8 cellular contexts compared by ENCODE assay signal in the genomic region with DNA sequence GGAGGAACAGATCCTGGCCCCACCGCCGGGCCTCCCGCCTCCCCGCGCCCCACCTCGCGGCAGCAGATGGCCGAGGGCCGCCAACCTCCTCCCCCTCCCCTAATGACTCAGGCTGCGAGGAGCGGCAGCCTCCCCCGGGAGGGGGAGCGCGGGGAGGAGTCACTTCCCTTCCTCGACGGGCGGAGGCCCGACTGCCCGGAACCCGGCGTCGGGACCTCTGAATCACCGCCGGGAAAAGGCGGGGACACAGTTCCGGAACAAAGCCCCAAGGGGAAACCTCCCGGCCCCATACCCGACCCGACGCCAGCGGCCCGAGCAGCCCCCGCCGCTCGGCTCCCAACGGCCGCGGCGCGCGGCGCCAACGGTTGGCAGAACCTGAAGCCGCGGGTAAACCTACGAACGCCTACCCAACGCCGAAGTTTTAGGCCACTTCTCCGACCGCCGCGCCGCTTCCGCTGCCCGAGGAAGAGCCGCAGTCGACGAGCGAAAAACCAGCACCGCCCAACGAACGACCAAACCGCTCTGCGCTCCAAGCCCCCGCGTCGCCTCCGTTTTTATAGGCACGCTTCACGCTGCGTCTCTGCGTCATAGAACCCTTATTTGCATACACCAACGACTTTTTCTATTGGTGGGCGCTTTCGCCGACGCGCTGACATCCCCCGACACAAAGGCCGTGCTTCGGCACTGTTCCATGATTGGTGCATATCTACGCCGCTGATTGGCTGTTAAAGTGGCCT. TPM values are rescaled to one million over a fixed set of nuclear protein-coding genes. Genes with fewer than 3 reads are reported as not detected.
DNase-seq lines count a peak whose midpoint lies in the region; ATAC-seq and TF ChIP-seq lines count a peak whose summit lies in the region.

No MANE protein-coding gene starts in this region.

- peak overlapping the region; percentile 99 for H3K27ac Mint-ChIP-seq in activated naive CD8-positive, alpha-beta T cell treated with anti-CD3 and anti-CD28 coated beads, Interleukin-2, amount 50 U/mL, for 24 hours

- peak overlapping the region; percentile 97 for H3K4ac ChIP-seq in trophoblast cell (ENCODE audit: low read depth, low read length)

- no peak overlapping the region for H2BK12ac ChIP-seq in trophoblast cell (ENCODE audit: low read length)

- peaks cover 22% of the 10 kb centered on the region for H3K79me2 ChIP-seq in SU-DHL-6 (ENCODE audit: insufficient read depth, low read length)
- peaks cover 12% of the 10 kb centered on the region for H3K79me2 ChIP-seq in trophoblast cell (ENCODE audit: control insufficient read depth, insufficient read depth, low read length, poor library complexity)

- H3F3A ChIP-seq in SU-DHL-6 (ENCODE audit: insufficient read depth), result peaks cover 61% of the 10 kb centered on the region

- peak; percentile 100 for TF ChIP-seq POLR2A in transverse colon (IDR thresholded peaks at IDR 0.05)

- DNase-seq in GM12865 (ENCODE audit: low read depth) (peak; percentile 100), NCI-H128 (lab: John Stamatoyannopoulos, UW; ENCODE audit: unreplicated experiment) (peak; percentile 97), cardiac muscle cell (ENCODE audit: low read depth in 1 of 2, low spot score in 1 of 2) (peak; percentile 98 to 100), trophoblast cell (peak; percentile 98 to 100), transverse colon (peak; percentile 96)
- peak; percentile 93 for DNase-seq in activated naive CD8-positive, alpha-beta T cell treated with anti-CD3 and anti-CD28 coated beads, Interleukin-2, amount 50 U/mL, for 24 hours

- in situ Hi-C loops in transverse colon (cut with MboI; ENCODE audit: low pct_ligation_motif_present in 1 of 4, low pct_unique_long_range_greater_than_20kb in 1 of 4, low sequenced_read_pairs in 3 of 4), result no loop called here

- no peaks in the 10 kb centered on the region for H3K27me3 ChIP-seq in SU-DHL-6 (ENCODE audit: low read length)
- H3K27me3 ChIP-seq in cardiac muscle cell, result no peaks in the 10 kb centered on the region
- no peaks in the 10 kb centered on the region for H3K27me3 ChIP-seq in trophoblast cell (ENCODE audit: insufficient read depth, low read length)
- no peaks in the 10 kb centered on the region for H3K27me3 ChIP-seq in transverse colon

- peak; percentile 87 for TF ChIP-seq EP300 in transverse colon (IDR thresholded peaks at IDR 0.05; ENCODE audit: low read depth)

- H3K9me3 ChIP-seq in SU-DHL-6 (ENCODE audit: insufficient read depth, low read length) (0 out of 2 replicates have a peak, but pooled peaks cover 3% of the 10 kb centered on the region), cardiac muscle cell (ENCODE audit: low read depth) (no peaks in the 10 kb centered on the region), trophoblast cell (ENCODE audit: insufficient read depth, low read depth, low read length) (no peaks in the 10 kb centered on the region), transverse colon (no peaks in the 10 kb centered on the region)

- intact Hi-C loops in transverse colon (cut with DNase I; ENCODE audit: low total_unique reads), result no loop called here

- peak overlapping the region; percentile 96 for H3K4me3 Mint-ChIP-seq in activated naive CD8-positive, alpha-beta T cell treated with anti-CD3 and anti-CD28 coated beads, Interleukin-2, amount 50 U/mL, for 24 hours

- H3K4me3 ChIP-seq in GM12865 (ENCODE audit: low read depth, low read length) (peak overlapping the region; percentile 85), SU-DHL-6 (ENCODE audit: insufficient read depth, low read length, poor library complexity, severe bottlenecking) (peak overlapping the region; percentile 73), cardiac muscle cell (peak overlapping the region; percentile 98), trophoblast cell (ENCODE audit: low read depth, low read length) (peak overlapping the region; percentile 94), transverse colon (peak overlapping the region; percentile 78 to 97 (median 84))

- H4K20me1 ChIP-seq in SU-DHL-6 (ENCODE audit: low read depth, low read length), result peaks cover 20% of the 10 kb centered on the region

- no peaks in the 10 kb centered on the region for H3K27me3 Mint-ChIP-seq in activated naive CD8-positive, alpha-beta T cell treated with anti-CD3 and anti-CD28 coated beads, Interleukin-2, amount 50 U/mL, for 24 hours

- H3K27ac ChIP-seq in SU-DHL-6 (ENCODE audit: low read depth, low read length) (peak overlapping the region; percentile 74), cardiac muscle cell (peak overlapping the region; percentile 97), trophoblast cell (ENCODE audit: low read depth, low read length) (peak overlapping the region; percentile 89), transverse colon (peak overlapping the region; percentile 98 to 100 (median 99))

- H3K4me1 ChIP-seq in cardiac muscle cell (ENCODE audit: low read depth) (peaks cover 26% of the 10 kb centered on the region), trophoblast cell (ENCODE audit: control insufficient read depth in 1 of 2, insufficient read depth in 2 of 2, low read length in 2 of 2) (peaks cover 3 to 11% of the 10 kb centered on the region in 2 experiments), transverse colon (peaks cover 12 to 53% (median 36%) of the 10 kb centered on the region in 4 donors)

- peak overlapping the region; percentile 93 for H4K8ac ChIP-seq in trophoblast cell (ENCODE audit: low read depth, low read length)

- no peak for TF ChIP-seq CTCF in GM12865 (IDR thresholded peaks at IDR 0.05; ENCODE audit: insufficient read depth, low read depth, low read length, missing control alignments)
- TF ChIP-seq CTCF in SU-DHL-6 (IDR thresholded peaks at IDR 0.05; ENCODE audit: insufficient read depth, low read length, poor library complexity, severe bottlenecking), result no peak
- TF ChIP-seq CTCF in cardiac muscle cell (IDR thresholded peaks at IDR 0.05; ENCODE audit: low read depth, low read length), result no peak
- TF ChIP-seq CTCF in transverse colon (IDR thresholded peaks at IDR 0.05), result peak in 1 of 5 experiments; percentile 36

- H2BK120ac ChIP-seq in trophoblast cell (ENCODE audit: insufficient read depth, low read length, poor library complexity), result peak overlapping the region; percentile 92

- peaks cover 37% of the 10 kb centered on the region for H3K36me3 Mint-ChIP-seq in activated naive CD8-positive, alpha-beta T cell treated with anti-CD3 and anti-CD28 coated beads, Interleukin-2, amount 50 U/mL, for 24 hours (ENCODE audit: low read depth)

- WGBS in trophoblast cell (ENCODE audit: extremely low coverage, insufficient coverage, insufficient read length), result no CpG with 5 or more reads among the region's 84 CpGs
- WGBS in transverse colon (ENCODE audit: low coverage in 1 of 2), 2 donors, result 0 to 1% methylated on average over 9 to 51 of the region's 84 CpGs

- no peaks in the 10 kb centered on the region for H3K9me2 ChIP-seq in SU-DHL-6 (replicated peaks; ENCODE audit: insufficient read depth, low read length)

- peak overlapping the region; percentile 82 for H2AK5ac ChIP-seq in trophoblast cell (ENCODE audit: low read length)

- H3K9ac ChIP-seq in SU-DHL-6 (ENCODE audit: low read length) (peak overlapping the region; percentile 92), trophoblast cell (ENCODE audit: low read length) (peak overlapping the region; percentile 96)

- H3K14ac ChIP-seq in trophoblast cell (ENCODE audit: low read length), result peak overlapping the region; percentile 94

- H3K4me2 ChIP-seq in SU-DHL-6 (ENCODE audit: low read depth, low read length, poor library complexity, severe bottlenecking), result peak overlapping the region; percentile 70
- H3K4me2 ChIP-seq in trophoblast cell (ENCODE audit: low read length), result peak overlapping the region; percentile 40

- H2BK5ac ChIP-seq in trophoblast cell (ENCODE audit: low read depth, low read length, poor library complexity), result peak overlapping the region; percentile 96

- peak; percentile 68 for ATAC-seq in HG02759 (IDR thresholded peaks at IDR 0.05; ENCODE audit: unreplicated experiment)
- peak; percentile 76 for ATAC-seq in activated naive CD8-positive, alpha-beta T cell treated with anti-CD3 and anti-CD28 coated beads, Interleukin-2, amount 50 U/mL, for 24 hours

- peak overlapping the region; percentile 96 for H4K91ac ChIP-seq in trophoblast cell (ENCODE audit: low read depth, low read length)

- H4K12ac ChIP-seq in trophoblast cell (ENCODE audit: low read depth, low read length), result peak overlapping the region; percentile 83

- peak overlapping the region; percentile 83 for H3K18ac ChIP-seq in trophoblast cell (ENCODE audit: low read length)

- peaks cover 62% of the 10 kb centered on the region for H3K4me1 Mint-ChIP-seq in activated naive CD8-positive, alpha-beta T cell treated with anti-CD3 and anti-CD28 coated beads, Interleukin-2, amount 50 U/mL, for 24 hours

- H3K79me1 ChIP-seq in trophoblast cell (ENCODE audit: low read length), result peaks cover 10% of the 10 kb centered on the region

- H3K23ac ChIP-seq in trophoblast cell (ENCODE audit: low read length), result no peak overlapping the region

- no peak overlapping the region for H2AFZ ChIP-seq in SU-DHL-6 (ENCODE audit: low read depth, low read length, severe bottlenecking)
- H2AFZ ChIP-seq in trophoblast cell (ENCODE audit: insufficient read depth, low read length, poor library complexity), result peak overlapping the region; percentile 10

- no peaks in the 10 kb centered on the region for H3K9me3 Mint-ChIP-seq in activated naive CD8-positive, alpha-beta T cell treated with anti-CD3 and anti-CD28 coated beads, Interleukin-2, amount 50 U/mL, for 24 hours

- H3K36me3 ChIP-seq in SU-DHL-6 (ENCODE audit: low read length) (peaks cover 18% of the 10 kb centered on the region), cardiac muscle cell (peaks cover 27% of the 10 kb centered on the region), trophoblast cell (ENCODE audit: control insufficient read depth in 1 of 2, insufficient read depth in 2 of 2, low read length in 2 of 2) (peaks cover 9 to 20% of the 10 kb centered on the region in 2 experiments), transverse colon (peaks cover 0 to 19% (median 5%) of the 10 kb centered on the region in 4 donors)

RNA-seq across cellular contexts. Expression of a gene that starts 5.2 kb away (rescaled TPM):
- total RNA-seq in cardiac muscle cell (34.2 and 37.8 TPM in 2 replicates), transverse colon (10 to 100 TPM; 24.0 to 99.1 (median 63.1) TPM)
- 20.5 and 35.9 TPM in 2 replicates for polyA plus RNA-seq in cardiac muscle cell
- 20.5 and 22.3 TPM in 2 replicates for polyA plus RNA-seq in trophoblast cell (2013)

RNA-seq across cellular contexts. Expression of a gene that starts 14.4 kb away (rescaled TPM):
- 35.1 and 54.0 TPM in 2 replicates for total RNA-seq in cardiac muscle cell
- 42.4 and 74.4 TPM in 2 replicates for polyA plus RNA-seq in cardiac muscle cell
- 14.2 TPM in 2 replicates for polyA plus RNA-seq in trophoblast cell (2013)
- total RNA-seq in transverse colon, result 100 to 1,000 TPM in 1 of 4 donors, 10 to 100 TPM in 1, 1 to 10 TPM in 2; 9.3 to 116 (median 30.9) TPM

RNA-seq across cellular contexts. Expression of a gene that starts 58.2 kb away (rescaled TPM):
- total RNA-seq in cardiac muscle cell (0.09 and 0.21 TPM in 2 replicates), transverse colon (100 to 1,000 TPM; 196 to 323 (median 229) TPM)
- 0.40 and 1.6 TPM in 2 replicates for polyA plus RNA-seq in cardiac muscle cell
- 81.0 and 90.8 TPM in 2 replicates for polyA plus RNA-seq in trophoblast cell (2013)

Comparison
In these comparisons a context has a peak if more than half of its experiments do, and no peak if none do; other contexts are left out.
1. Peak in every context shown above with its lines: DNase-seq, ATAC-seq, H3K4me3 ChIP-seq and H3K27ac ChIP-seq.
2. RNA of a gene that starts 58.2 kb away (total RNA-seq): 196 to 323 TPM in transverse colon; 0.09 to 0.21 TPM in cardiac muscle cell; every median in the first group is over 100 times any median in the second.